Comparison of ENCODE assay signal across 29 cellular contexts in genomic region chr22:27253108-27253507, GRCh38.
"Had no signal": no experiment of that assay in that cellular context is flagged by ENCODE, and none has a peak within 500 bp of the region (broad histone marks: within the 10 kb centered on the region; RNA-seq: fewer than 3 reads in every experiment).

No MANE protein-coding gene starts in this region.

- H3K4me1 ChIP-seq: prostate gland, upper lobe of right lung had no signal

- H3K4me1 Mint-ChIP-seq: immature natural killer cell; naive B cell; natural killer cell; stimulated activated naive B cell treated with anti-CD40 and anti-IgM and Interleukin-4, amounts not matched to agents 10 μg/mL and 1 μg/mL and 100 μg/mL, for 72 hours had no signal

- H3K36me3 Mint-ChIP-seq: natural killer cell had no signal

- H3K27me3 ChIP-seq: pancreas, sigmoid colon, stomach, testis, tibial artery, upper lobe of right lung, uterus had no signal

- DNase-seq: hypothalamus; immature natural killer cell; kidney; left ventricle myocardium inferior; mesendoderm; naive B cell; natural killer cell; nucleus accumbens; posterior cingulate gyrus; retina; right cardiac atrium; sigmoid colon; small intestine; stimulated activated CD4-positive, alpha-beta T cell treated with anti-CD3 and anti-CD28 coated beads, Interleukin-1b, Interleukin-23, amount 100 ng/mL, for 48 hours; stimulated activated CD4-positive, alpha-beta T cell treated with anti-CD3 and anti-CD28 coated beads, Interleukin-4, amount 100 ng/mL, for 1 hour; stimulated activated naive B cell treated with anti-CD40 and anti-IgM and Interleukin-4, amounts not matched to agents 10 μg/mL and 1 μg/mL and 100 μg/mL, for 72 hours; stimulated activated naive CD8-positive, alpha-beta T cell treated with anti-CD3 and anti-CD28 coated beads, Interleukin-15, Interleukin-2, amounts not matched to agents 100 U/mL and 50 U/mL, for 24 hours; stomach; testis; trophoblast cell; upper lobe of right lung had no signal

- H3K9me3 ChIP-seq: pancreas, prostate gland, testis, upper lobe of right lung had no signal

- H3K27me3 Mint-ChIP-seq: stimulated activated naive B cell treated with anti-CD40 and anti-IgM and Interleukin-4, amounts not matched to agents 10 μg/mL and 1 μg/mL and 100 μg/mL, for 72 hours had no signal

- H3K27ac ChIP-seq: pancreas, prostate gland, stomach, testis, tibial artery, upper lobe of right lung had no signal

- H3K4me3 ChIP-seq: heart left ventricle, left ventricle myocardium inferior, lung, pancreas, prostate gland, sigmoid colon, stomach, testis, tibial artery, upper lobe of right lung, uterus had no signal

- H3K36me3 ChIP-seq: heart left ventricle, left ventricle myocardium inferior, pancreas, prostate gland, sigmoid colon, stomach, tibial artery, upper lobe of right lung, uterus had no signal

- H3K4me3 Mint-ChIP-seq: immature natural killer cell; mesothelial cell of epicardium; naive B cell; natural killer cell; stimulated activated naive B cell treated with anti-CD40 and anti-IgM and Interleukin-4, amounts not matched to agents 10 μg/mL and 1 μg/mL and 100 μg/mL, for 72 hours had no signal

- ATAC-seq: natural killer cell; stimulated activated naive B cell treated with anti-CD40 and anti-IgM and Interleukin-4, amounts not matched to agents 10 μg/mL and 1 μg/mL and 100 μg/mL, for 72 hours; stimulated activated naive CD8-positive, alpha-beta T cell treated with anti-CD3 and anti-CD28 coated beads, Interleukin-15, Interleukin-2, amounts not matched to agents 100 U/mL and 50 U/mL, for 24 hours had no signal

- H3K27ac Mint-ChIP-seq: immature natural killer cell; mesothelial cell of epicardium; naive B cell; natural killer cell; stimulated activated naive B cell treated with anti-CD40 and anti-IgM and Interleukin-4, amounts not matched to agents 10 μg/mL and 1 μg/mL and 100 μg/mL, for 72 hours had no signal

- FAIRE-seq: islet of Langerhans, kidney, pancreas, small intestine had no signal
